ENCODE assay signal across 13 cellular contexts in genomic region chr20:25300496-25301170, GRCh38. TPM values are rescaled to one million over a fixed set of nuclear protein-coding genes. Genes with fewer than 3 reads are reported as not detected.
A peak's percentile ranks its signal among the peaks of the same experiment; 100 is the strongest.
DNase-seq lines count a peak whose midpoint lies in the region; FAIRE-seq and TF ChIP-seq lines count a peak whose summit lies in the region.
"Had no signal": no experiment of that assay in that cellular context is flagged by ENCODE, and none has a peak within 500 bp of the region (broad histone marks: within the 10 kb centered on the region; RNA-seq: fewer than 3 reads in every experiment).

No MANE protein-coding gene starts in this region.

- no peak overlapping the region; the same call in 1 of the 2 replicates for H2BK5ac ChIP-seq in H1 (ENCODE audit: low read depth, low read length)

- H3K14ac ChIP-seq in H1 (ENCODE audit: insufficient read length), result no peak overlapping the region

- DNase-seq in NCI-H1417 (lab: John Stamatoyannopoulos, UW) (peak in 2 of 3 experiments; percentile 37 to 60), NCI-H1417 treated with DMSO at 0.1 percent for 48 hours (lab: John Stamatoyannopoulos, UW) (no peak), MM.1S (no peak), H1 (ENCODE audit: low read depth in 1 of 2, low spot score in 2 of 2) (no peak), myocyte (ENCODE audit: low read depth) (peak; percentile 23), GM03348 (ENCODE audit: low spot score) (no peak), GM19240 (ENCODE audit: insufficient read length, low spot score) (no peak), HUDEP-2 (lab: John Stamatoyannopoulos, UW; ENCODE audit: unreplicated experiment in 76 of 76) (no peak)
- DNase-seq: amygdala, DMS 273 treated with DMSO at 0.1 percent for 48 hours, NCI-H2081 had no signal

- WGBS in H1 (ENCODE audit: extremely low coverage in 1 of 2, insufficient coverage in 1 of 2, insufficient read length in 1 of 2, insufficient replicate concordance in 2 of 2, low coverage in 1 of 2, low lambda C conversion rate in 2 of 2, missing lambda C conversion rate in 1 of 2), 2 experiments, result 79% methylated on average over 13 of the region's 13 CpGs; no CpG with 5 or more reads in 1 of the 2 experiments

- H3K4me1 ChIP-seq in MM.1S (ENCODE audit: low read length) (peaks cover 76% of the 10 kb centered on the region), H1 (replicated peaks in 1 of 4; ENCODE audit: control insufficient read depth in 3 of 4, insufficient read depth in 4 of 4, low read length in 3 of 4) (peaks cover 0 to 7% (median 2%) of the 10 kb centered on the region in 4 experiments; a peak in 3 of 7 replicates)

- H3K18ac ChIP-seq in H1 (ENCODE audit: extremely low read depth, low read length), result no peak overlapping the region

- no peak overlapping the region for H3K23ac ChIP-seq in H1 (ENCODE audit: insufficient read length)

- H3K9me2 ChIP-seq in MM.1S (replicated peaks; ENCODE audit: insufficient read depth, low read length), result no peaks in the 10 kb centered on the region

- H3K27ac ChIP-seq in MM.1S (ENCODE audit: low read length), result peak overlapping the region; percentile 100
- no peak overlapping the region for H3K27ac ChIP-seq in H1 (ENCODE audit: low read depth, low read length)

- H4K8ac ChIP-seq in H1 (ENCODE audit: extremely low read depth, insufficient read depth, low read length), result no peak overlapping the region

- H3K4me3 ChIP-seq in MM.1S (ENCODE audit: low read length) (no peak overlapping the region), H1 (ENCODE audit: extremely low read depth in 1 of 4, insufficient read depth in 2 of 4, low read depth in 3 of 4, low read length in 4 of 4) (no peak overlapping the region)
- H3K4me3 ChIP-seq: tibial nerve had no signal

- no peak overlapping the region for H3K56ac ChIP-seq in H1 (replicated peaks; ENCODE audit: insufficient read length, low read depth, low read length)

- no peak overlapping the region for H2BK12ac ChIP-seq in H1 (ENCODE audit: low read depth, low read length)

- no peak for TF ChIP-seq CTCF in MM.1S (IDR thresholded peaks at IDR 0.05; ENCODE audit: low read length)
- no peak for TF ChIP-seq CTCF in H1 (IDR thresholded peaks at IDR 0.05; ENCODE audit: control extremely low read depth in 1 of 3, insufficient read depth in 1 of 3, low read depth in 1 of 3, low read length in 3 of 3)

- POLR2A ChIA-PET in H1 (lab: Charles Lee; ENCODE audit: partially characterized antibody), result interaction anchor here (1.2 to 2.1 kb wide), 3 partner anchors 11 to 108 kb away, joined by 3 to 22 read pairs (median 3); partner anchors contain the start of gene GINS1

- H3K36me3 ChIP-seq in MM.1S (replicated peaks; ENCODE audit: insufficient read depth, low read length), result no peaks in the 10 kb centered on the region
- peaks cover 0 to 9% (median under 1%) of the 10 kb centered on the region in 4 experiments; a peak in 3 of 8 replicates for H3K36me3 ChIP-seq in H1 (ENCODE audit: control insufficient read depth in 2 of 4, insufficient read depth in 4 of 4, low read length in 3 of 4)

- H3K27me3 ChIP-seq in MM.1S (replicated peaks; ENCODE audit: insufficient read depth, low read length), result no peaks in the 10 kb centered on the region
- no peaks in the 10 kb centered on the region; a peak in 1 of 7 replicates for H3K27me3 ChIP-seq in H1 (replicated peaks in 1 of 4; ENCODE audit: control insufficient read depth in 3 of 4, extremely low read depth in 1 of 4, insufficient read depth in 3 of 4, low read length in 3 of 4)
- H3K27me3 ChIP-seq: tibial nerve had no signal

- H2BK20ac ChIP-seq in H1 (ENCODE audit: low read length), result no peak overlapping the region

- H3F3A ChIP-seq in MM.1S (ENCODE audit: insufficient read depth, low read length), result peaks cover 64% of the 10 kb centered on the region

- TF ChIP-seq RAD21 in H1 (IDR thresholded peaks at IDR 0.05 in 1 of 2, conservative IDR thresholded peaks at IDR 0.05 in 1 of 2; ENCODE audit: low read depth in 2 of 2, low read length in 2 of 2), result no peak

- H2BK15ac ChIP-seq in H1 (ENCODE audit: low read length), result no peak overlapping the region

- peaks cover 7% of the 10 kb centered on the region; the same call in 1 of the 2 replicates for H3K79me1 ChIP-seq in H1 (ENCODE audit: low read depth, low read length)

- H2AFZ ChIP-seq in MM.1S (ENCODE audit: low read length) (no peak overlapping the region), H1 (ENCODE audit: low read length) (no peak overlapping the region)

- no peaks in the 10 kb centered on the region for H3K23me2 ChIP-seq in H1 (ENCODE audit: low read depth, low read length)

- H3K79me2 ChIP-seq in MM.1S (ENCODE audit: low read length) (peaks cover 12% of the 10 kb centered on the region), H1 (ENCODE audit: control insufficient read depth in 1 of 2, insufficient read depth in 2 of 2, low read length in 2 of 2) (no peaks in the 10 kb centered on the region)

- H3K9ac ChIP-seq in MM.1S (ENCODE audit: low read length), result peak overlapping the region; percentile 95
- H3K9ac ChIP-seq in H1 (replicated peaks in 1 of 4; ENCODE audit: extremely low read depth in 1 of 4, low read depth in 3 of 4, low read length in 3 of 4), result no peak overlapping the region

- H3K9me3 ChIP-seq in MM.1S (replicated peaks; ENCODE audit: insufficient read depth, low read length), result no peaks in the 10 kb centered on the region
- no peaks in the 10 kb centered on the region for H3K9me3 ChIP-seq in H1 (ENCODE audit: insufficient read depth in 2 of 2, low read depth in 1 of 2, low read length in 1 of 2)
- H3K9me3 ChIP-seq: tibial nerve had no signal

- H4K91ac ChIP-seq in H1 (replicated peaks; ENCODE audit: insufficient read length, low read length), result no peak overlapping the region

- H2BK120ac ChIP-seq in H1 (replicated peaks; ENCODE audit: low read depth, low read length), result no peak overlapping the region

- FAIRE-seq in H1 (lab: Jason Lieb, UNC), result no peak
- FAIRE-seq: GM12891 had no signal

- no peak; a peak in 1 of 3 replicates for TF ChIP-seq POLR2A in H1 (IDR thresholded peaks at IDR 0.05; ENCODE audit: control extremely low read depth in 1 of 2, low read depth in 2 of 2, low read length in 2 of 2)

- H3K4ac ChIP-seq in H1 (replicated peaks; ENCODE audit: insufficient read length, low read depth, low read length), result no peak overlapping the region

- no peaks in the 10 kb centered on the region for H4K20me1 ChIP-seq in MM.1S (ENCODE audit: insufficient read depth, low read length)
- peaks cover 0 to 5% of the 10 kb centered on the region in 2 experiments for H4K20me1 ChIP-seq in H1 (replicated peaks in 1 of 2; ENCODE audit: control insufficient read depth in 1 of 2, insufficient read depth in 2 of 2, low read length in 2 of 2)

- H4K5ac ChIP-seq in H1 (ENCODE audit: insufficient read length, low read depth, low read length), result no peak overlapping the region

- H3K4me2 ChIP-seq in MM.1S (ENCODE audit: low read depth, low read length) (peak overlapping the region; percentile 52), H1 (ENCODE audit: insufficient read depth in 1 of 2, low read depth in 2 of 2, low read length in 2 of 2) (no peak overlapping the region)

- H2AK5ac ChIP-seq in H1 (ENCODE audit: low read depth, low read length), result no peak overlapping the region

- TF ChIP-seq EP300 in H1 (IDR thresholded peaks at IDR 0.05; ENCODE audit: borderline replicate concordance in 1 of 2, low read depth in 2 of 2, low read length in 2 of 2), result no peak

- CTCF ChIA-PET in H1 (lab: Charles Lee; ENCODE audit: partially characterized antibody), result interaction anchor here (1.0 to 4.8 kb wide), 13 partner anchors 9 to 210 kb away, joined by 3 to 39 read pairs (median 4); no protein-coding TSS in a partner anchor

TF ChIP-seq in H1, 55 proteins besides CTCF, POLR2A, EP300 and RAD21:
- TF ChIP-seq PHF8 (conservative IDR thresholded peaks at IDR 0.05; ENCODE audit: low read depth, low read length), result no peak
- 0 out of 2 replicates have a peak, but pooled peaks have one; percentile 23 for TF ChIP-seq POLR2AphosphoS5 (IDR thresholded peaks at IDR 0.05; ENCODE audit: low read depth, low read length)
- TF ChIP-seq TCF12 (IDR thresholded peaks at IDR 0.05; ENCODE audit: low read depth, low read length), result no peak
- TF ChIP-seq ATF2 (IDR thresholded peaks at IDR 0.05; ENCODE audit: low read length), result no peak
- no peak for TF ChIP-seq SAP30 (IDR thresholded peaks at IDR 0.05; ENCODE audit: insufficient read depth, insufficient replicate concordance, low read length)

RNA-seq across cellular contexts. Expression of gene PYGB, which starts 52.7 kb away (rescaled TPM):
- total RNA-seq in H1 (2021; fragmentation: NEBNext Ultra II Directional; extraction: Animal tissue kit (Norgen Biotek cat#: 25700)), result 54.9 and 56.0 TPM in 2 replicates
- 26.6 and 36.0 TPM in 2 replicates for polyA plus RNA-seq in H1 (2011; rRNA removed)
- 30.5 TPM for polyA plus RNA-seq in H1 (2011; cell fraction: cytosol; rRNA removed)
- polyA plus RNA-seq in H1 (2011; cell fraction: nucleus; rRNA removed), result 104 TPM
- polyA plus RNA-seq in H1 (2012, experiment 1 of 2), result 29.4 to 49.2 TPM (median 45.5 TPM) in 4 replicates
- polyA plus RNA-seq in H1 (2012, experiment 2 of 2), result 47.3 TPM
- 25.1 TPM for polyA plus RNA-seq in H1 (2013, experiment 1 of 2)
- 22.9 TPM for polyA plus RNA-seq in H1 (2013, experiment 2 of 2)
- 29.7 and 33.8 TPM in 2 replicates for polyA minus RNA-seq in H1 (2011; rRNA and poly(A)+ RNA removed)
- polyA minus RNA-seq in H1 (2011; cell fraction: cytosol; rRNA and poly(A)+ RNA removed), result 27.2 TPM
- 27.2 TPM for polyA minus RNA-seq in H1 (2011; cell fraction: nucleus; rRNA and poly(A)+ RNA removed)
- 48.9 and 55.6 TPM in 2 replicates for total RNA-seq in myocyte
- 93.4 TPM for polyA plus RNA-seq in myocyte (2012)

Comparison
In these comparisons a context has a peak if more than half of its experiments do, and no peak if none do; other contexts are left out.
1. DNase-seq: peak in NCI-H1417 (2 of 3) and myocyte (single experiment); none in NCI-H1417 treated with DMSO at 0.1 percent for 48 hours (single experiment), MM.1S (single experiment), H1 (0 of 2), GM03348 (single experiment), GM19240 (single experiment) and HUDEP-2 (0 of 76).